ENCODE assay signal across 9 cellular contexts in genomic region chrX:21993265-21993664, GRCh38. TPM values are rescaled to one million over a fixed set of nuclear protein-coding genes. Genes with fewer than 3 reads are reported as not detected.
DNase-seq lines count a peak whose midpoint lies in the region; ATAC-seq and TF ChIP-seq lines count a peak whose summit lies in the region.
"Had no signal": no experiment of that assay in that cellular context is flagged by ENCODE, and none has a peak within 500 bp of the region (broad histone marks: within the 10 kb centered on the region; RNA-seq: fewer than 3 reads in every experiment).

No MANE protein-coding gene starts in this region.

- ATAC-seq in Right ventricle myocardium inferior, result no peak
- peak; percentile 92 for ATAC-seq in HG03095 (IDR thresholded peaks at IDR 0.05; ENCODE audit: unreplicated experiment)
- peak; percentile 85 for ATAC-seq in activated B cell treated with CpG ODN at 0.5 μM for 24 hours (ENCODE audit: low read depth)
- peak; percentile 88 for ATAC-seq in upper lobe of right lung

- intact Hi-C loops in Right ventricle myocardium inferior (cut with DNase I), result no loop called here
- intact Hi-C loops in cardiac septum (cut with DNase I), result no loop called here
- intact Hi-C loops in activated B cell treated with CpG ODN at 0.5 μM for 24 hours (cut with micrococcal nuclease), result loop anchor here (1.0 to 5.0 kb wide), 4 partner anchors 34 to 200 kb away; no protein-coding TSS in a partner anchor
- intact Hi-C loops in upper lobe of right lung (cut with DNase I), result no loop called here

- H3K9me3 ChIP-seq in upper lobe of right lung, result no peaks in the 10 kb centered on the region

- peak overlapping the region; percentile 50 for H3K4me3 Mint-ChIP-seq in activated B cell treated with CpG ODN at 0.5 μM for 24 hours

- H3K36me3 ChIP-seq in upper lobe of right lung, result no peaks in the 10 kb centered on the region

- no peaks in the 10 kb centered on the region for H3K9me3 Mint-ChIP-seq in activated B cell treated with CpG ODN at 0.5 μM for 24 hours

- H3K27ac Mint-ChIP-seq in activated B cell treated with CpG ODN at 0.5 μM for 24 hours, result peak overlapping the region; percentile 86

- H3K4me1 Mint-ChIP-seq in activated B cell treated with CpG ODN at 0.5 μM for 24 hours, result peaks cover 55% of the 10 kb centered on the region

- H3K27me3 ChIP-seq in upper lobe of right lung, result no peaks in the 10 kb centered on the region

- CTCF ChIA-PET in activated B cell treated with CpG ODN at 0.5 μM for 24 hours (lab: Charles Lee), result interaction anchor here (2.3 kb wide), 1 partner anchor 8 kb away, joined by 6 read pairs; no protein-coding TSS in a partner anchor

- peaks cover 25% of the 10 kb centered on the region for H3K36me3 Mint-ChIP-seq in activated B cell treated with CpG ODN at 0.5 μM for 24 hours (ENCODE audit: low read depth)

- TF ChIP-seq CTCF in activated B cell treated with CpG ODN at 0.5 μM for 24 hours (IDR thresholded peaks at IDR 0.05) (no peak), upper lobe of right lung (IDR thresholded peaks at IDR 0.05) (no peak)

- no peaks in the 10 kb centered on the region for H3K27me3 Mint-ChIP-seq in activated B cell treated with CpG ODN at 0.5 μM for 24 hours

- POLR2A ChIA-PET in activated B cell treated with CpG ODN at 0.5 μM for 24 hours (lab: Charles Lee), result no interaction called here

- H3K4me3 ChIP-seq in upper lobe of right lung, result no peak overlapping the region
- H3K4me3 ChIP-seq: coronary artery had no signal

- no peaks in the 10 kb centered on the region for H3K4me1 ChIP-seq in upper lobe of right lung

- DNase-seq in Right ventricle myocardium inferior (ENCODE audit: missing footprints), result peak; percentile 69
- no peak for DNase-seq in cardiac septum (ENCODE audit: low spot score)
- DNase-seq in activated B cell treated with CpG ODN at 0.5 μM for 24 hours, result peak; percentile 29
- DNase-seq in upper lobe of right lung, result peak; percentile 59
- DNase-seq in NCI-H187 (lab: John Stamatoyannopoulos, UW), result no peak
- DNase-seq in T-helper 2 cell, result no peak
- DNase-seq in hepatic stellate cell (ENCODE audit: low spot score), result no peak

- peak overlapping the region; percentile 11 for H3K27ac ChIP-seq in upper lobe of right lung

RNA-seq across cellular contexts. Expression of gene PHEX, which starts 38.9 kb away (rescaled TPM):
- 0.08 TPM for total RNA-seq in Right ventricle myocardium inferior
- 0.11 TPM for total RNA-seq in cardiac septum
- 0.27 and 0.49 TPM in 2 replicates for total RNA-seq in activated B cell treated with CpG ODN at 0.5 μM for 24 hours
- total RNA-seq in upper lobe of right lung, result 0.93 TPM

RNA-seq across cellular contexts. Expression of gene SMS, which starts 52.8 kb away (rescaled TPM):
- total RNA-seq in Right ventricle myocardium inferior (54.4 TPM), cardiac septum (74.9 TPM), activated B cell treated with CpG ODN at 0.5 μM for 24 hours (66.3 and 69.7 TPM in 2 replicates), upper lobe of right lung (53.4 TPM)

Comparison
In these comparisons a context has a peak if more than half of its experiments do, and no peak if none do; other contexts are left out.
1. DNase-seq: peak in Right ventricle myocardium inferior (single experiment), activated B cell treated with CpG ODN at 0.5 μM for 24 hours (single experiment) and upper lobe of right lung (single experiment); none in cardiac septum (single experiment), NCI-H187 (0 of 2), T-helper 2 cell (0 of 5) and hepatic stellate cell (single experiment).